Comparison of ENCODE assay signal across 17 cellular contexts in genomic region chr1:183578846-183579245, GRCh38. TPM values are rescaled to one million over a fixed set of nuclear protein-coding genes. Genes with fewer than 3 reads are reported as not detected.
"Had no signal": no experiment of that assay in that cellular context is flagged by ENCODE, and none has a peak within 500 bp of the region (broad histone marks: within the 10 kb centered on the region; RNA-seq: fewer than 3 reads in every experiment).

No MANE protein-coding gene starts in this region.

- DNase-seq: activated CD4-positive, alpha-beta memory T cell treated with anti-CD3 and anti-CD28 coated beads for 36 hours; activated CD4-positive, alpha-beta T cell treated with anti-CD3 and anti-CD28 coated beads for 36 hours; activated gamma-delta T cell; activated T-cell treated with anti-CD3 and anti-CD28 coated beads, Interleukin-2, amount 50 U/mL, for 4 hours; caudate nucleus; colonic mucosa; effector CD4-positive, alpha-beta T cell; foreskin fibroblast; kidney glomerular epithelial cell; ovary; stimulated activated CD4-positive, alpha-beta T cell treated with anti-CD3 and anti-CD28 coated beads, Interleukin-12 subunit alpha, Interleukin-12 subunit beta, amount 100 ng/mL, for 4 hours; stimulated activated CD4-positive, alpha-beta T cell treated with anti-CD3 and anti-CD28 coated beads, Interleukin-2, amount 100 ng/mL, for 24 hours; T-helper 2 cell had no signal

- H3K27ac ChIP-seq: colonic mucosa, ovary had no signal

- ATAC-seq: activated CD4-positive, alpha-beta T cell treated with anti-CD3 and anti-CD28 coated beads for 36 hours; activated naive CD4-positive, alpha-beta T cell treated with anti-CD3 and anti-CD28 coated beads, Interleukin-2, amount 50 U/mL, for 72 hours; activated T-cell treated with anti-CD3 and anti-CD28 coated beads, Interleukin-2, amount 50 U/mL, for 4 hours had no signal

- H3K4me3 ChIP-seq: colonic mucosa, lung, ovary had no signal

- H3K27me3 ChIP-seq: colonic mucosa, ovary had no signal

- H3K36me3 ChIP-seq: colonic mucosa, ovary had no signal

- H3K9me3 Mint-ChIP-seq: activated CD4-positive, alpha-beta memory T cell treated with anti-CD3 and anti-CD28 coated beads for 36 hours; activated naive CD4-positive, alpha-beta T cell treated with anti-CD3 and anti-CD28 coated beads, Interleukin-2, amount 50 U/mL, for 72 hours; activated T-cell treated with anti-CD3 and anti-CD28 coated beads, Interleukin-2, amount 50 U/mL, for 4 hours; neural crest cell had no signal

- H3K4me3 Mint-ChIP-seq: activated CD4-positive, alpha-beta memory T cell treated with anti-CD3 and anti-CD28 coated beads for 36 hours; activated CD4-positive, alpha-beta T cell treated with anti-CD3 and anti-CD28 coated beads for 36 hours; activated T-cell treated with anti-CD3 and anti-CD28 coated beads, Interleukin-2, amount 50 U/mL, for 4 hours; neural crest cell had no signal

- H3K4me1 ChIP-seq: colonic mucosa had no signal

- H3K27me3 Mint-ChIP-seq: activated CD4-positive, alpha-beta memory T cell treated with anti-CD3 and anti-CD28 coated beads for 36 hours; activated CD4-positive, alpha-beta T cell treated with anti-CD3 and anti-CD28 coated beads for 36 hours had no signal

- H3K27ac Mint-ChIP-seq: activated CD4-positive, alpha-beta memory T cell treated with anti-CD3 and anti-CD28 coated beads for 36 hours; activated CD4-positive, alpha-beta T cell treated with anti-CD3 and anti-CD28 coated beads for 36 hours had no signal

- H3K36me3 Mint-ChIP-seq: activated CD4-positive, alpha-beta memory T cell treated with anti-CD3 and anti-CD28 coated beads for 36 hours; activated naive CD4-positive, alpha-beta T cell treated with anti-CD3 and anti-CD28 coated beads, Interleukin-2, amount 50 U/mL, for 72 hours had no signal

- H3K9me3 ChIP-seq: colonic mucosa, ovary had no signal

RNA-seq across cellular contexts. Expression of gene NCF2, which starts 11.4 kb away (rescaled TPM):
- total RNA-seq: endothelial cell of umbilical vein, neural crest cell had no signal
